ENCODE assay signal across 8 cellular contexts in genomic region chr1:33111965-33112364, GRCh38. TPM values are rescaled to one million over a fixed set of nuclear protein-coding genes. Genes with fewer than 3 reads are reported as not detected.
DNase-seq lines count a peak whose midpoint lies in the region; ATAC-seq and TF ChIP-seq lines count a peak whose summit lies in the region.

No MANE protein-coding gene starts in this region.

- H3K36me3 Mint-ChIP-seq in activated CD4-positive, alpha-beta T cell treated with anti-CD3 and anti-CD28 coated beads for 36 hours (ENCODE audit: low read depth), result peaks cover 3% of the 10 kb centered on the region
- peaks cover 3% of the 10 kb centered on the region for H3K36me3 Mint-ChIP-seq in activated CD4-positive, alpha-beta T cell treated with anti-CD3 and anti-CD28 coated beads, Interleukin-2, amount 10 ng/mL, durations not matched to agents 24 days and 14 days (ENCODE audit: low read depth)
- peaks cover 18% of the 10 kb centered on the region for H3K36me3 Mint-ChIP-seq in nephron progenitor cell (ENCODE audit: low read depth)

- no peak for DNase-seq in activated CD4-positive, alpha-beta T cell treated with anti-CD3 and anti-CD28 coated beads for 36 hours
- no peak for DNase-seq in activated CD4-positive, alpha-beta T cell treated with anti-CD3 and anti-CD28 coated beads, Interleukin-2, amount 10 ng/mL, durations not matched to agents 24 days and 14 days
- DNase-seq in NCI-H2171 treated with DMSO at 0.1 percent for 48 hours (lab: John Stamatoyannopoulos, UW), result peak; percentile 24
- peak; percentile 32 for DNase-seq in cerebellar cortex (ENCODE audit: low spot score)
- no peak for DNase-seq in retinal pigment epithelial cell (ENCODE audit: low read depth)
- no peak for DNase-seq in nephron progenitor cell
- DNase-seq in dedifferentiated amniotic fluid mesenchymal stem cell (ENCODE audit: extremely low spot score), result no peak
- no peak for DNase-seq in stimulated activated naive CD4-positive, alpha-beta T cell (lab: John Stamatoyannopoulos, UW)

- H3K27ac Mint-ChIP-seq in activated CD4-positive, alpha-beta T cell treated with anti-CD3 and anti-CD28 coated beads for 36 hours, result no peak overlapping the region
- H3K27ac Mint-ChIP-seq in activated CD4-positive, alpha-beta T cell treated with anti-CD3 and anti-CD28 coated beads, Interleukin-2, amount 10 ng/mL, durations not matched to agents 24 days and 14 days, result no peak overlapping the region
- H3K27ac Mint-ChIP-seq in nephron progenitor cell, result no peak overlapping the region

- no peaks in the 10 kb centered on the region for H3K4me1 Mint-ChIP-seq in activated CD4-positive, alpha-beta T cell treated with anti-CD3 and anti-CD28 coated beads for 36 hours
- peaks cover 7% of the 10 kb centered on the region for H3K4me1 Mint-ChIP-seq in activated CD4-positive, alpha-beta T cell treated with anti-CD3 and anti-CD28 coated beads, Interleukin-2, amount 10 ng/mL, durations not matched to agents 24 days and 14 days
- H3K4me1 Mint-ChIP-seq in nephron progenitor cell, result peaks cover 6% of the 10 kb centered on the region

- CTCF ChIA-PET in activated CD4-positive, alpha-beta T cell treated with anti-CD3 and anti-CD28 coated beads for 36 hours (lab: Charles Lee), result no interaction called here

- peak; percentile 49 for TF ChIP-seq CTCF in retinal pigment epithelial cell (conservative IDR thresholded peaks at IDR 0.05; ENCODE audit: low read depth, low read length)
- no peak for TF ChIP-seq CTCF in nephron progenitor cell (IDR thresholded peaks at IDR 0.05)

- no peaks in the 10 kb centered on the region for H3K27me3 Mint-ChIP-seq in activated CD4-positive, alpha-beta T cell treated with anti-CD3 and anti-CD28 coated beads for 36 hours
- H3K27me3 Mint-ChIP-seq in activated CD4-positive, alpha-beta T cell treated with anti-CD3 and anti-CD28 coated beads, Interleukin-2, amount 10 ng/mL, durations not matched to agents 24 days and 14 days, result peaks cover 2% of the 10 kb centered on the region
- H3K27me3 Mint-ChIP-seq in nephron progenitor cell (ENCODE audit: low read depth, poor library complexity), result peaks cover 10% of the 10 kb centered on the region

- POLR2A ChIA-PET in activated CD4-positive, alpha-beta T cell treated with anti-CD3 and anti-CD28 coated beads for 36 hours (lab: Charles Lee), result no interaction called here

- intact Hi-C loops in activated CD4-positive, alpha-beta T cell treated with anti-CD3 and anti-CD28 coated beads for 36 hours (cut with DNase I, micrococcal nuclease), result loop anchor here in 1 of 2 experiments (1.0 to 5.0 kb wide), 2 partner anchors 255 to 345 kb away; no protein-coding TSS in a partner anchor
- intact Hi-C loops in activated CD4-positive, alpha-beta T cell treated with anti-CD3 and anti-CD28 coated beads, Interleukin-2, amount 10 ng/mL, durations not matched to agents 24 days and 14 days (cut with micrococcal nuclease), result no loop called here

- no peak overlapping the region for H3K4me3 Mint-ChIP-seq in activated CD4-positive, alpha-beta T cell treated with anti-CD3 and anti-CD28 coated beads for 36 hours
- H3K4me3 Mint-ChIP-seq in activated CD4-positive, alpha-beta T cell treated with anti-CD3 and anti-CD28 coated beads, Interleukin-2, amount 10 ng/mL, durations not matched to agents 24 days and 14 days, result no peak overlapping the region
- no peak overlapping the region for H3K4me3 Mint-ChIP-seq in nephron progenitor cell

- ATAC-seq in activated CD4-positive, alpha-beta T cell treated with anti-CD3 and anti-CD28 coated beads for 36 hours, result peak; percentile 70

- H3K9me3 Mint-ChIP-seq in activated CD4-positive, alpha-beta T cell treated with anti-CD3 and anti-CD28 coated beads for 36 hours (ENCODE audit: low read depth), result peaks cover 5% of the 10 kb centered on the region
- H3K9me3 Mint-ChIP-seq in activated CD4-positive, alpha-beta T cell treated with anti-CD3 and anti-CD28 coated beads, Interleukin-2, amount 10 ng/mL, durations not matched to agents 24 days and 14 days, result peaks cover 13% of the 10 kb centered on the region
- H3K9me3 Mint-ChIP-seq in nephron progenitor cell, result peaks cover 20% of the 10 kb centered on the region

- H3K4me3 ChIP-seq in retinal pigment epithelial cell (ENCODE audit: low read length), result no peak overlapping the region

RNA-seq across cellular contexts. Expression of gene AZIN2, which starts 31.0 kb away (rescaled TPM):
- 1 to 10 TPM in 1 of 2 experiments, under 1 TPM in 1; 0.98 to 2.1 TPM for total RNA-seq in activated CD4-positive, alpha-beta T cell treated with anti-CD3 and anti-CD28 coated beads for 36 hours
- 1.3 and 1.4 TPM in 2 replicates for total RNA-seq in activated CD4-positive, alpha-beta T cell treated with anti-CD3 and anti-CD28 coated beads, Interleukin-2, amount 10 ng/mL, durations not matched to agents 24 days and 14 days

Comparison
In these comparisons a context has a peak if more than half of its experiments do, and no peak if none do; other contexts are left out.
1. DNase-seq: peak in NCI-H2171 treated with DMSO at 0.1 percent for 48 hours (single experiment) and cerebellar cortex (single experiment); none in activated CD4-positive, alpha-beta T cell treated with anti-CD3 and anti-CD28 coated beads for 36 hours (single experiment), activated CD4-positive, alpha-beta T cell treated with anti-CD3 and anti-CD28 coated beads, Interleukin-2, amount 10 ng/mL, durations not matched to agents 24 days and 14 days (single experiment), retinal pigment epithelial cell (single experiment), nephron progenitor cell (single experiment), dedifferentiated amniotic fluid mesenchymal stem cell (single experiment) and stimulated activated naive CD4-positive, alpha-beta T cell (0 of 6).